Comparison of ENCODE assay signal across 14 cellular contexts in genomic region chr14:70045296-70045695, GRCh38.
"Had no signal": no experiment of that assay in that cellular context is flagged by ENCODE, and none has a peak within 500 bp of the region (broad histone marks: within the 10 kb centered on the region; RNA-seq: fewer than 3 reads in every experiment).

No MANE protein-coding gene starts in this region.

- H3K4me2 ChIP-seq: neural progenitor cell had no signal

- H3K4me1 ChIP-seq: adrenal gland, right atrium auricular region had no signal

- DNase-seq: activated CD4-positive, alpha-beta T cell treated with anti-CD3 and anti-CD28 coated beads, Interleukin-2, amount 50 U/mL, for 1 hour; activated naive CD4-positive, alpha-beta T cell treated with anti-CD3 and anti-CD28 coated beads, Interleukin-2, amount 10 ng/mL, durations not matched to agents 7 days and 5 days; activated T-cell treated with anti-CD3 and anti-CD28 coated beads for 4 hours; central memory CD4-positive, alpha-beta T cell; effector CD8-positive, alpha-beta T cell; stimulated activated CD4-positive, alpha-beta T cell treated with anti-CD3 and anti-CD28 coated beads, Interleukin-12 subunit alpha, Interleukin-12 subunit beta, amount 100 ng/mL, for 4 hours; stimulated activated naive CD4-positive, alpha-beta T cell had no signal

- H3K9me3 ChIP-seq: adrenal gland, pancreas, right atrium auricular region, transverse colon had no signal

- H3K27ac ChIP-seq: adrenal gland, coronary artery, epithelial cell of prostate, neural progenitor cell, pancreas, right atrium auricular region, transverse colon had no signal

- H3K4me3 ChIP-seq: adrenal gland, coronary artery, neural progenitor cell, pancreas, right atrium auricular region, transverse colon had no signal

- H3K9ac ChIP-seq: neural progenitor cell had no signal

- H3K36me3 ChIP-seq: adrenal gland, neural progenitor cell, pancreas, right atrium auricular region, transverse colon had no signal

- H3K27me3 ChIP-seq: adrenal gland, neural progenitor cell, pancreas, right atrium auricular region had no signal
